In the genomic region with DNA sequence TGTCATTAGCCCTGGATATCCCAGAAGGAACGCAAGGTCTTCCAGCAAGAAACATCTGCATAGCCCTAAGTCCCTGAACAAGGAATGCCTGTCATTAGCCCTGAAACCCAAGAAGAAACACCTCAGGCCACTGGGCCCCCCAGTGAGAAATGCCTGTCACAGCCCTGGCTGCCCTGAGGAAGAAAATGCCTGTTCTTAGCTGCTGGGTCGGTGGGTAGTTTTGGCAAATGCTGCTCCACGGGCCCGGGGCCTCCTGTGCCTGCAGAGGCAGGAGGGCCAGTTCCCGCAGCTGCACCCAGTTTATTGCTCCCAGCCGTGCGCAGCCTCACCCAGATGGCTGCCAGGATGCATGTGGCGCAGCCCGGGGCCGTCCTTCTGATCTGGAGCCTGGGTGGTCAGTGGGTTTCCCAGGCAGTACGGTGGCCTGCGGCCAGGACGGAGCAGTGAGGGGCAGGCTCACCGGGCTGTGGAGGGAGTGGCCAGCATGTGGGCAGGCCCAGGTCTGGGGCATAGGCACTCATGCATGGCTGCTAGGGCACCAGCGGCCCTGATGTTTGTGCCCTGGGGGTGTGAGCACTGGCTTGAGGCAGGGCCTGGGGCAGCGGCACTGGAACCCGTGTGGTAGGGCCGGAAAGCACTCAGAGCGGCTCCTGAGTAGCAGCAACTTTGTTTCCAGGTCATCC, we compare ENCODE assay signal across 1 cellular context.
TF ChIP-seq lines count a peak whose summit lies in the region.

No MANE protein-coding gene starts in this region.

TF ChIP-seq in SK-N-SH treated with all-trans-retinoic acid at 6 μM for 48 hours, 23 proteins besides CTCF, POLR2A, EP300 and RAD21 (continued from another document):
- TF ChIP-seq, protein P1, sequence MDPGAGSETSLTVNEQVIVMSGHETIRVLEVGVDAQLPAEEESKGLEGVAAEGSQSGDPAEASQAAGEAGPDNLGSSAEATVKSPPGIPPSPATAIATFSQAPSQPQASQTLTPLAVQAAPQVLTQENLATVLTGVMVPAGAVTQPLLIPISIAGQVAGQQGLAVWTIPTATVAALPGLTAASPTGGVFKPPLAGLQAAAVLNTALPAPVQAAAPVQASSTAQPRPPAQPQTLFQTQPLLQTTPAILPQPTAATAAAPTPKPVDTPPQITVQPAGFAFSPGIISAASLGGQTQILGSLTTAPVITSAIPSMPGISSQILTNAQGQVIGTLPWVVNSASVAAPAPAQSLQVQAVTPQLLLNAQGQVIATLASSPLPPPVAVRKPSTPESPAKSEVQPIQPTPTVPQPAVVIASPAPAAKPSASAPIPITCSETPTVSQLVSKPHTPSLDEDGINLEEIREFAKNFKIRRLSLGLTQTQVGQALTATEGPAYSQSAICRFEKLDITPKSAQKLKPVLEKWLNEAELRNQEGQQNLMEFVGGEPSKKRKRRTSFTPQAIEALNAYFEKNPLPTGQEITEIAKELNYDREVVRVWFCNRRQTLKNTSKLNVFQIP (CRISPR knock-in tag; IDR thresholded peaks at IDR 0.05; ENCODE audit: borderline replicate concordance, low read depth): no peak
- TF ChIP-seq ZNF70 (CRISPR knock-in tag; IDR thresholded peaks at IDR 0.05): no peak
